In genomic region chr14:20626274-20626673, GRCh38 we compare ENCODE assay signal across 16 cellular contexts. TPM values are rescaled to one million over a fixed set of nuclear protein-coding genes. Genes with fewer than 3 reads are reported as not detected.
A peak's percentile ranks its signal among the peaks of the same experiment; 100 is the strongest.
DNase-seq lines count a peak whose midpoint lies in the region; ATAC-seq and TF ChIP-seq lines count a peak whose summit lies in the region.
"Had no signal": no experiment of that assay in that cellular context is flagged by ENCODE, and none has a peak within 500 bp of the region (broad histone marks: within the 10 kb centered on the region; RNA-seq: fewer than 3 reads in every experiment).

No MANE protein-coding gene starts in this region.

- H3K4me3 Mint-ChIP-seq in endothelial cell (ENCODE audit: unreplicated experiment), result peak overlapping the region; percentile 75

- H3K79me2 ChIP-seq in OCI-LY1 (ENCODE audit: insufficient read depth, low read length) (no peaks in the 10 kb centered on the region), trophoblast cell (ENCODE audit: control insufficient read depth, insufficient read depth, low read length, poor library complexity) (no peaks in the 10 kb centered on the region)

- H3K27me3 ChIP-seq in OCI-LY1 (ENCODE audit: insufficient read depth, low read length), result peaks cover 8% of the 10 kb centered on the region; the same call in 1 of the 2 replicates
- no peaks in the 10 kb centered on the region for H3K27me3 ChIP-seq in trophoblast cell (ENCODE audit: insufficient read depth, low read length)

- H3K27ac Mint-ChIP-seq in endothelial cell (ENCODE audit: unreplicated experiment), result no peak overlapping the region

- no peak overlapping the region for H3K27ac ChIP-seq in OCI-LY1 (ENCODE audit: low read depth, low read length, poor library complexity, severe bottlenecking)
- no peak overlapping the region for H3K27ac ChIP-seq in trophoblast cell (ENCODE audit: low read depth, low read length)
- H3K27ac ChIP-seq: SJSA1 had no signal

- TF ChIP-seq CTCF in OCI-LY1 (IDR thresholded peaks at IDR 0.05; ENCODE audit: low read length) (no peak), endothelial cell (IDR thresholded peaks at IDR 0.05; ENCODE audit: unreplicated experiment) (no peak)

- H3K4me1 ChIP-seq in ES-I3 (ENCODE audit: insufficient read depth, low read length) (peaks cover 5% of the 10 kb centered on the region; the same call in 1 of the 2 replicates), OCI-LY1 (ENCODE audit: insufficient read depth, low read length, severe bottlenecking) (peaks cover 66% of the 10 kb centered on the region), trophoblast cell (ENCODE audit: control insufficient read depth in 1 of 2, insufficient read depth in 2 of 2, low read length in 2 of 2) (peaks cover 10 to 14% of the 10 kb centered on the region in 2 experiments)

- H4K20me1 ChIP-seq in OCI-LY1 (ENCODE audit: insufficient read depth, low read length), result no peaks in the 10 kb centered on the region

- ATAC-seq in GM18907 (IDR thresholded peaks at IDR 0.05; ENCODE audit: unreplicated experiment), result no peak

- DNase-seq in endothelial cell (ENCODE audit: low spot score) (no peak), trophoblast cell (no peak), dedifferentiated amniotic fluid mesenchymal stem cell (ENCODE audit: extremely low spot score) (no peak), COR-L47 (lab: John Stamatoyannopoulos, UW) (no peak)
- DNase-seq: activated CD4-positive, alpha-beta T cell treated with anti-CD3 and anti-CD28 coated beads, Interleukin-2, amount 50 U/mL, for 4 hours; NCI-H510A treated with DMSO at 0.1 percent for 48 hours; small intestine had no signal

- H2AK5ac ChIP-seq in trophoblast cell (ENCODE audit: low read length), result no peak overlapping the region

- H2AFZ ChIP-seq in OCI-LY1 (ENCODE audit: low read length) (no peak overlapping the region), trophoblast cell (ENCODE audit: insufficient read depth, low read length, poor library complexity) (no peak overlapping the region)

- no peak overlapping the region for H3K23ac ChIP-seq in trophoblast cell (ENCODE audit: low read length)

- no CpG with 5 or more reads among the region's 12 CpGs for WGBS in trophoblast cell (ENCODE audit: extremely low coverage, insufficient coverage, insufficient read length)

- H2BK12ac ChIP-seq in trophoblast cell (ENCODE audit: low read length), result no peak overlapping the region

- H3K4me3 ChIP-seq in OCI-LY1 (ENCODE audit: low read depth, low read length, poor library complexity, severe bottlenecking), result peak overlapping the region; percentile 55
- no peak overlapping the region for H3K4me3 ChIP-seq in trophoblast cell (ENCODE audit: low read depth, low read length)
- H3K4me3 ChIP-seq: lung, SJSA1 had no signal

- H3K36me3 ChIP-seq in ES-I3 (ENCODE audit: insufficient read depth, low read length) (no peaks in the 10 kb centered on the region), OCI-LY1 (ENCODE audit: insufficient read depth, low read length) (no peaks in the 10 kb centered on the region), trophoblast cell (ENCODE audit: control insufficient read depth in 1 of 2, insufficient read depth in 2 of 2, low read length in 2 of 2) (no peaks in the 10 kb centered on the region)
- H3K36me3 ChIP-seq: SJSA1 had no signal

- H3K14ac ChIP-seq in trophoblast cell (ENCODE audit: low read length), result no peak overlapping the region

- peaks cover 4% of the 10 kb centered on the region for H3K36me3 Mint-ChIP-seq in endothelial cell (ENCODE audit: low read depth, unreplicated experiment)

- H3K9me3 ChIP-seq in ES-I3 (ENCODE audit: control insufficient read depth, insufficient read depth, low read length), result no peaks in the 10 kb centered on the region
- no peaks in the 10 kb centered on the region for H3K9me3 ChIP-seq in OCI-LY1 (ENCODE audit: low read length)
- no peaks in the 10 kb centered on the region for H3K9me3 ChIP-seq in trophoblast cell (ENCODE audit: insufficient read depth, low read depth, low read length)
- H3K9me3 ChIP-seq: SJSA1 had no signal

- H3K4me2 ChIP-seq in OCI-LY1 (ENCODE audit: low read length), result peak overlapping the region; percentile 80
- peak overlapping the region; percentile 78 for H3K4me2 ChIP-seq in trophoblast cell (ENCODE audit: low read length)

- H3K4ac ChIP-seq in trophoblast cell (ENCODE audit: low read depth, low read length), result no peak overlapping the region

- no peak overlapping the region for H3K18ac ChIP-seq in trophoblast cell (ENCODE audit: low read length)

- H3F3A ChIP-seq in OCI-LY1 (ENCODE audit: insufficient read depth, low read length), result no peaks in the 10 kb centered on the region

- no peak overlapping the region for H2BK120ac ChIP-seq in trophoblast cell (ENCODE audit: insufficient read depth, low read length, poor library complexity)

- H3K79me1 ChIP-seq in trophoblast cell (ENCODE audit: low read length), result no peaks in the 10 kb centered on the region

- no peak overlapping the region for H4K8ac ChIP-seq in trophoblast cell (ENCODE audit: low read depth, low read length)

- no peak overlapping the region for H2BK5ac ChIP-seq in trophoblast cell (ENCODE audit: low read depth, low read length, poor library complexity)

- no peak overlapping the region for H4K12ac ChIP-seq in trophoblast cell (ENCODE audit: low read depth, low read length)

- H4K91ac ChIP-seq in trophoblast cell (ENCODE audit: low read depth, low read length), result no peak overlapping the region

- H3K4me1 Mint-ChIP-seq in endothelial cell (ENCODE audit: unreplicated experiment), result peaks cover 58% of the 10 kb centered on the region

- no peaks in the 10 kb centered on the region for H3K9me3 Mint-ChIP-seq in endothelial cell (ENCODE audit: unreplicated experiment)

- H3K27me3 Mint-ChIP-seq in endothelial cell (ENCODE audit: unreplicated experiment), result peaks cover 19% of the 10 kb centered on the region

- H3K9ac ChIP-seq in ES-I3 (ENCODE audit: low read depth, low read length) (peak overlapping the region; percentile 77; the same call in 1 of the 2 replicates), OCI-LY1 (ENCODE audit: low read length) (no peak overlapping the region), trophoblast cell (ENCODE audit: low read length) (no peak overlapping the region)

- no peaks in the 10 kb centered on the region for H3K9me2 ChIP-seq in OCI-LY1 (ENCODE audit: low read depth, low read length)

RNA-seq across cellular contexts. Expression of gene OR6S1, which starts 15.2 kb away (rescaled TPM):
- not detected for total RNA-seq in endothelial cell (ENCODE audit: unreplicated experiment)
- polyA plus RNA-seq in trophoblast cell (2013), result not detected in 2 replicates
- total RNA-seq: bronchial epithelial cell, Daoy, fibroblast of villous mesenchyme, lung, M059J, SJSA1 had no signal
- polyA plus RNA-seq: lung, small intestine had no signal

RNA-seq across cellular contexts. Expression of gene RNASE12, which starts 35.1 kb away (rescaled TPM):
- not detected for total RNA-seq in endothelial cell (ENCODE audit: unreplicated experiment)
- polyA plus RNA-seq in trophoblast cell (2013), result not detected in 2 replicates
- total RNA-seq: bronchial epithelial cell, Daoy, fibroblast of villous mesenchyme, lung, M059J, SJSA1 had no signal
- polyA plus RNA-seq: lung, small intestine had no signal

RNA-seq across cellular contexts. Expression of gene RNASE11, which starts 38.5 kb away (rescaled TPM):
- total RNA-seq in endothelial cell (ENCODE audit: unreplicated experiment), result 0.31 TPM
- not detected in 2 replicates for polyA plus RNA-seq in trophoblast cell (2013)
- total RNA-seq: bronchial epithelial cell, fibroblast of villous mesenchyme, lung, M059J, SJSA1 had no signal
- polyA plus RNA-seq: lung, small intestine had no signal

RNA-seq across cellular contexts. Expression of gene RNASE4, which starts 58.1 kb away (rescaled TPM):
- total RNA-seq in endothelial cell (ENCODE audit: unreplicated experiment), result 1.0 TPM
- 3.7 and 4.6 TPM in 2 replicates for polyA plus RNA-seq in trophoblast cell (2013)
